20 cellular contexts compared by ENCODE assay signal in the genomic region with DNA sequence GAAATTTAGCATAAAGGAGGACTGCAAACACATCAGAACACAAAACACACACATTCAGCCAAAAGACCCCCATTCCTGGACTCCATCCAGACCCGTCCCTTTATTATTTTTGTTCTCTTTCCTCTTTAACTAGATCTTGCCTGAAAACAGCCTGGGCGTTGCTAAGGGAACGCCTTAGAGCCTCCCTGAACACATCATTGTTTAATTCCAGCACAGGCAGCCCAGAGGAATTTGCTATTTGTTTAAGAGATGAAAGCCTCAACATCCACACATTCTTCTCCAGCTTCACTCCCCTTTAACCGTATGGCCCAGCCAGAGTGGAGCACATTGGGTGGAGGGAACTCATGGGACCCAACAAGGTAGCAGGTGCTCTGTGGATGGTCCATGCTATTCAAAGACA. TPM values are rescaled to one million over a fixed set of nuclear protein-coding genes. Genes with fewer than 3 reads are reported as not detected.
DNase-seq lines count a peak whose midpoint lies in the region; ATAC-seq, FAIRE-seq and TF ChIP-seq lines count a peak whose summit lies in the region.
"Had no signal": no experiment of that assay in that cellular context is flagged by ENCODE, and none has a peak within 500 bp of the region (broad histone marks: within the 10 kb centered on the region; RNA-seq: fewer than 3 reads in every experiment).

No MANE protein-coding gene starts in this region.

- H3K27me3 ChIP-seq in endothelial cell of umbilical vein (ENCODE audit: control insufficient read depth in 2 of 2, insufficient read depth in 2 of 2, low read length in 2 of 2), result peaks cover 0 to 4% of the 10 kb centered on the region in 2 experiments
- H3K27me3 ChIP-seq in pancreas, result no peaks in the 10 kb centered on the region
- H3K27me3 ChIP-seq: SJCRH30 had no signal

- H3K9me3 ChIP-seq in endothelial cell of umbilical vein (replicated peaks; ENCODE audit: control insufficient read depth, insufficient read depth, low read length) (no peaks in the 10 kb centered on the region), pancreas (no peaks in the 10 kb centered on the region)
- H3K9me3 ChIP-seq: esophagus muscularis mucosa, psoas muscle, SJCRH30 had no signal

- no peaks in the 10 kb centered on the region for H3K9me1 ChIP-seq in endothelial cell of umbilical vein (replicated peaks; ENCODE audit: control insufficient read depth, extremely low read depth, insufficient read depth, low read length)

- peak; percentile 23 for DNase-seq in DMS53 (lab: John Stamatoyannopoulos, UW)
- no peak for DNase-seq in DMS53 treated with DMSO at 0.1 percent for 48 hours (lab: John Stamatoyannopoulos, UW; ENCODE audit: unreplicated experiment)
- DNase-seq in WTC11 (ENCODE audit: low spot score), result no peak
- peak; percentile 49 for DNase-seq in endothelial cell of umbilical vein (ENCODE audit: low read depth, low spot score)
- DNase-seq in non-pigmented ciliary epithelial cell (ENCODE audit: low read depth), result peak; percentile 17
- DNase-seq in pancreas, result no peak
- DNase-seq: activated CD4-positive, alpha-beta T cell treated with anti-CD3 and anti-CD28 coated beads for 1 hour; activated effector memory CD4-positive, alpha-beta T cell treated with Interleukin-2 at 50 U/mL for 16 hours; hippocampal formation; MV-4-11; NCI-H2029; NCI-H510A treated with DMSO at 0.1 percent for 48 hours; psoas muscle; SJCRH30; stimulated activated naive CD8-positive, alpha-beta T cell treated with anti-CD3 and anti-CD28 coated beads, Interleukin-15, amount 100 ng/mL, for 72 hours had no signal

- H2AFZ ChIP-seq in endothelial cell of umbilical vein (ENCODE audit: low read depth, low read length), result no peak overlapping the region

- CTCF ChIA-PET in WTC11 (lab: Charles Lee), result interaction anchor here (8.8 kb wide), 1 partner anchor 54 kb away, joined by 91 read pairs; no protein-coding TSS in a partner anchor
- CTCF ChIA-PET in endothelial cell of umbilical vein (lab: Charles Lee), result interaction anchor here (0.5 kb wide), 1 partner anchor 117 kb away, joined by 4 read pairs; no protein-coding TSS in a partner anchor

- H3K4me1 ChIP-seq in endothelial cell of umbilical vein (ENCODE audit: control insufficient read depth, extremely low read depth, insufficient read depth, low read length), result no peaks in the 10 kb centered on the region
- H3K4me1 ChIP-seq in pancreas, result no peaks in the 10 kb centered on the region
- H3K4me1 ChIP-seq: psoas muscle had no signal

- H3K36me3 ChIP-seq in endothelial cell of umbilical vein (ENCODE audit: control insufficient read depth in 2 of 2, extremely low read depth in 1 of 2, insufficient read depth in 2 of 2, low read length in 2 of 2) (no peaks in the 10 kb centered on the region), pancreas (no peaks in the 10 kb centered on the region)
- H3K36me3 ChIP-seq: esophagus muscularis mucosa, SJCRH30 had no signal

- POLR2A ChIA-PET in WTC11 (lab: Charles Lee), result no interaction called here
- POLR2A ChIA-PET in endothelial cell of umbilical vein (lab: Charles Lee), result no interaction called here

- no peak overlapping the region for H3K4me2 ChIP-seq in endothelial cell of umbilical vein (ENCODE audit: insufficient read depth, low read length)

- FAIRE-seq in endothelial cell of umbilical vein (lab: Jason Lieb, UNC), result no peak
- FAIRE-seq in pancreas (lab: Jason Lieb, UNC), result no peak

- intact Hi-C loops in endothelial cell of umbilical vein (cut with micrococcal nuclease) (no loop called here), pancreas (cut with DNase I) (no loop called here)

- no peaks in the 10 kb centered on the region for H3K27me3 Mint-ChIP-seq in WTC11 (ENCODE audit: low read depth)

- H3K27ac ChIP-seq in endothelial cell of umbilical vein (ENCODE audit: insufficient read depth, low read depth, low read length), result no peak overlapping the region
- no peak overlapping the region for H3K27ac ChIP-seq in pancreas
- H3K27ac ChIP-seq: 22Rv1, esophagus muscularis mucosa, psoas muscle, SJCRH30 had no signal

- dilution Hi-C loops in endothelial cell of umbilical vein (cut with MboI; ENCODE audit: extremely low pct_ligation_motif_present, low sequenced_read_pairs), result no loop called here

- no peak overlapping the region for H3K4me3 Mint-ChIP-seq in WTC11
- H3K4me3 Mint-ChIP-seq: stimulated activated naive CD8-positive, alpha-beta T cell treated with anti-CD3 and anti-CD28 coated beads, Interleukin-15, amount 100 ng/mL, for 72 hours; T-helper 2 cell treated with Interferon-gamma antibody and Interleukin-4, amounts not matched to agents 5 μg/mL and 100 μg/mL, for 36 hours had no signal

- no peaks in the 10 kb centered on the region for H3K9me3 Mint-ChIP-seq in WTC11
- H3K9me3 Mint-ChIP-seq: stimulated activated naive CD8-positive, alpha-beta T cell treated with anti-CD3 and anti-CD28 coated beads, Interleukin-15, amount 100 ng/mL, for 72 hours; T-helper 2 cell treated with Interferon-gamma antibody and Interleukin-4, amounts not matched to agents 5 μg/mL and 100 μg/mL, for 36 hours had no signal

- TF ChIP-seq CTCF in WTC11 (IDR thresholded peaks at IDR 0.05), result no peak
- TF ChIP-seq CTCF in endothelial cell of umbilical vein (IDR thresholded peaks at IDR 0.05; ENCODE audit: extremely low read depth in 1 of 2, insufficient read depth in 1 of 2, low read depth in 1 of 2, low read length in 2 of 2), result no peak
- no peak for TF ChIP-seq CTCF in pancreas (IDR thresholded peaks at IDR 0.05)

- ATAC-seq in WTC11 (no peak), pancreas (no peak), HG02759 (IDR thresholded peaks at IDR 0.05; ENCODE audit: unreplicated experiment) (no peak), HG03439 (IDR thresholded peaks at IDR 0.05; ENCODE audit: unreplicated experiment) (no peak)
- ATAC-seq: psoas muscle; stimulated activated naive CD8-positive, alpha-beta T cell treated with anti-CD3 and anti-CD28 coated beads, Interleukin-15, amount 100 ng/mL, for 72 hours had no signal

- no peak overlapping the region for H3K4me3 ChIP-seq in endothelial cell of umbilical vein (replicated peaks in 1 of 3; ENCODE audit: insufficient read depth in 1 of 3, low read depth in 1 of 3, low read length in 3 of 3)
- H3K4me3 ChIP-seq in pancreas, result no peak overlapping the region
- H3K4me3 ChIP-seq: esophagus muscularis mucosa, psoas muscle, SJCRH30 had no signal

- H3K79me2 ChIP-seq in endothelial cell of umbilical vein (ENCODE audit: control insufficient read depth, insufficient read depth, low read length), result no peaks in the 10 kb centered on the region

- TF ChIP-seq POLR2A in endothelial cell of umbilical vein (IDR thresholded peaks at IDR 0.05; ENCODE audit: low read depth, low read length), result no peak

- H3K9ac ChIP-seq in endothelial cell of umbilical vein (replicated peaks; ENCODE audit: extremely low read depth, insufficient read depth, low read length), result no peak overlapping the region

- 74 to 81% methylated on average over 4 of the region's 4 CpGs for WGBS in pancreas, 2 donors

- no peaks in the 10 kb centered on the region for H3K36me3 Mint-ChIP-seq in WTC11

- H3K27ac Mint-ChIP-seq in WTC11, result peak overlapping the region; percentile 83
- H3K27ac Mint-ChIP-seq: stimulated activated naive CD8-positive, alpha-beta T cell treated with anti-CD3 and anti-CD28 coated beads, Interleukin-15, amount 100 ng/mL, for 72 hours; T-helper 2 cell treated with Interferon-gamma antibody and Interleukin-4, amounts not matched to agents 5 μg/mL and 100 μg/mL, for 36 hours had no signal

- BruUV-seq in endothelial cell of umbilical vein (replicated peaks; lab: Mats Ljungman, UMichigan), result no TSS peak

- no peaks in the 10 kb centered on the region for H4K20me1 ChIP-seq in endothelial cell of umbilical vein (replicated peaks; ENCODE audit: control insufficient read depth, extremely low read depth, insufficient read depth, low read length)

- peaks cover 50% of the 10 kb centered on the region for H3K4me1 Mint-ChIP-seq in WTC11
- H3K4me1 Mint-ChIP-seq: stimulated activated naive CD8-positive, alpha-beta T cell treated with anti-CD3 and anti-CD28 coated beads, Interleukin-15, amount 100 ng/mL, for 72 hours had no signal

TF ChIP-seq in WTC11, 78 proteins besides CTCF, POLR2A, EP300 and RAD21 (continues in another document):
- TF ChIP-seq ATF1 (CRISPR knock-in tag; IDR thresholded peaks at IDR 0.05) (no peak), MLX (CRISPR knock-in tag; IDR thresholded peaks at IDR 0.05) (no peak), ZBTB21 (CRISPR knock-in tag; IDR thresholded peaks at IDR 0.05; ENCODE audit: borderline replicate concordance) (no peak)

TF ChIP-seq in endothelial cell of umbilical vein, 7 proteins besides CTCF, POLR2A, EP300 and RAD21:
- TF ChIP-seq, protein P1, sequence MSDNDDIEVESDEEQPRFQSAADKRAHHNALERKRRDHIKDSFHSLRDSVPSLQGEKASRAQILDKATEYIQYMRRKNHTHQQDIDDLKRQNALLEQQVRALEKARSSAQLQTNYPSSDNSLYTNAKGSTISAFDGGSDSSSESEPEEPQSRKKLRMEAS (IDR thresholded peaks at IDR 0.05; ENCODE audit: insufficient read depth, insufficient read length), result no peak
- no peak for TF ChIP-seq MYC (IDR thresholded peaks at IDR 0.05; ENCODE audit: low read depth, low read length)
- TF ChIP-seq FOS (IDR thresholded peaks at IDR 0.05; ENCODE audit: borderline replicate concordance, insufficient read depth, low read length), result no peak
- TF ChIP-seq POLR2AphosphoS5 (IDR thresholded peaks at IDR 0.05; ENCODE audit: insufficient read depth, low read depth, low read length), result no peak
- no peak for TF ChIP-seq JUN (IDR thresholded peaks at IDR 0.05; ENCODE audit: borderline replicate concordance, insufficient read depth, insufficient read length, low read depth)
TF ChIP-seq in endothelial cell of umbilical vein: peak in this region for 0.

RNA-seq across cellular contexts. Expression of gene PODXL, which starts 44.1 kb away (rescaled TPM):
- total RNA-seq in WTC11 (2021), result 483 to 623 TPM (median 614 TPM) in 3 replicates
- 156 and 264 TPM in 2 replicates for total RNA-seq in endothelial cell of umbilical vein
- polyA plus RNA-seq in endothelial cell of umbilical vein, result 86.4 and 97.3 TPM in 2 replicates
- polyA plus RNA-seq in endothelial cell of umbilical vein (2011; cell fraction: cytosol; rRNA removed), result 56.4 and 60.5 TPM in 2 replicates
- polyA plus RNA-seq in endothelial cell of umbilical vein (2011; cell fraction: nucleus; rRNA removed), result 106 and 108 TPM in 2 replicates
- polyA plus RNA-seq in endothelial cell of umbilical vein (2012), result 37.0 and 88.8 TPM in 2 replicates
- 119 and 146 TPM in 2 replicates for polyA minus RNA-seq in endothelial cell of umbilical vein
- 55.5 TPM for polyA minus RNA-seq in endothelial cell of umbilical vein (2011; cell fraction: cytosol; rRNA and poly(A)+ RNA removed)
- 52.4 and 55.8 TPM in 2 replicates for polyA minus RNA-seq in endothelial cell of umbilical vein (2011; cell fraction: nucleus; rRNA and poly(A)+ RNA removed)
- 10 to 100 TPM; 33.2 to 71.5 (median 41.4) TPM for total RNA-seq in pancreas
- 10 to 100 TPM; 23.0 to 26.3 TPM for polyA plus RNA-seq in pancreas

Comparison
In these comparisons a context has a peak if more than half of its experiments do, and no peak if none do; other contexts are left out.
1. DNase-seq: peak in DMS53 (single experiment), endothelial cell of umbilical vein (single experiment) and non-pigmented ciliary epithelial cell (single experiment); none in DMS53 treated with DMSO at 0.1 percent for 48 hours (single experiment), WTC11 (single experiment) and pancreas (0 of 6).